8 cellular contexts compared by ENCODE assay signal in genomic region chr7:97872025-97872669, GRCh38. TPM values are rescaled to one million over a fixed set of nuclear protein-coding genes. Genes with fewer than 3 reads are reported as not detected.
A peak's percentile ranks its signal among the peaks of the same experiment; 100 is the strongest.
DNase-seq lines count a peak whose midpoint lies in the region; ATAC-seq and TF ChIP-seq lines count a peak whose summit lies in the region.

ASNS (minus strand) TSS chr7:97872408; CDS start chr7:97869156, 3,252 bp downstream.

- H3K27ac ChIP-seq in A673 (ENCODE audit: low read depth, low read length, poor library complexity, severe bottlenecking) (peak within 1 kb of the TSS; percentile 91), WERI-Rb-1 (peak within 1 kb of the TSS; percentile 89), breast epithelium (peak within 1 kb of the TSS; percentile 76 to 88), iPS-20b (ENCODE audit: low read length) (peak within 1 kb of the TSS; percentile 79), skin epidermis (peak within 1 kb of the TSS in 14 of 21 experiments; percentile 15 to 75 (median 58))

- H3K27me3 ChIP-seq in A673 (replicated peaks; ENCODE audit: insufficient read depth, low read depth, low read length, poor library complexity) (no peaks in the 10 kb centered on the region), WERI-Rb-1 (ENCODE audit: insufficient read depth, low read depth, severe bottlenecking) (no peaks in the 10 kb centered on the region), breast epithelium (no peaks in the 10 kb centered on the region), iPS-20b (ENCODE audit: insufficient read depth, low read length) (peaks cover 19% of the 10 kb centered on the region; the same call in 1 of the 2 replicates)

- BruUV-seq in A673 (replicated peaks; lab: Mats Ljungman, UMichigan), result no TSS peak

- TF ChIP-seq CTCF in A673 (conservative IDR thresholded peaks at IDR 0.05; ENCODE audit: low read depth, low read length) (no peak), WERI-Rb-1 (IDR thresholded peaks at IDR 0.05; ENCODE audit: low read depth, low read length) (no peak), breast epithelium (IDR thresholded peaks at IDR 0.05) (no peak)

- no peak for TF ChIP-seq POLR2A in breast epithelium (IDR thresholded peaks at IDR 0.05)

- CTCF ChIA-PET in A673 (lab: Charles Lee), result no interaction called here

- POLR2A ChIA-PET in A673 (lab: Charles Lee; ENCODE audit: low non-redundant PET), result interaction anchor here (0.6 to 0.7 kb wide), 3 partner anchors 9 to 1784 kb away, joined by 4 read pairs; no protein-coding TSS in a partner anchor

- ATAC-seq in GM18868 (IDR thresholded peaks at IDR 0.05; ENCODE audit: unreplicated experiment), result peak; percentile 99
- peak; percentile 99 for ATAC-seq in HG03103 (IDR thresholded peaks at IDR 0.05; ENCODE audit: low read depth, unreplicated experiment)

- peaks cover 15% of the 10 kb centered on the region for H3K4me1 ChIP-seq in A673 (ENCODE audit: insufficient read depth, low read length, poor library complexity, severe bottlenecking)
- H3K4me1 ChIP-seq in breast epithelium, result no peaks in the 10 kb centered on the region
- H3K4me1 ChIP-seq in iPS-20b (ENCODE audit: insufficient read depth, low read length), result peaks cover 15% of the 10 kb centered on the region; the same call in 1 of the 2 replicates

- intact Hi-C loops in A673 (cut with micrococcal nuclease; ENCODE audit: unreplicated experiment) (no loop called here), breast epithelium (cut with DNase I; ENCODE audit: low total_unique reads) (no loop called here)

- H3K4me3 ChIP-seq in A673 (ENCODE audit: low read depth, low read length, poor library complexity, severe bottlenecking), result peak within 1 kb of the TSS; percentile 73
- peak within 1 kb of the TSS; percentile 84 for H3K4me3 ChIP-seq in WERI-Rb-1 (ENCODE audit: low read depth, low read length)
- peak within 1 kb of the TSS; percentile 67 to 96 (median 85) for H3K4me3 ChIP-seq in breast epithelium
- H3K4me3 ChIP-seq in iPS-20b (ENCODE audit: low read length), result peak within 1 kb of the TSS; percentile 87
- peak within 1 kb of the TSS; percentile 44 to 84 (median 60) for H3K4me3 ChIP-seq in skin epidermis

- H3K9ac ChIP-seq in iPS-20b (ENCODE audit: low read depth, low read length), result peak within 1 kb of the TSS; percentile 90

- peaks cover 24% of the 10 kb centered on the region for H3K36me3 ChIP-seq in A673 (ENCODE audit: insufficient read depth, low read length, poor library complexity, severe bottlenecking)
- H3K36me3 ChIP-seq in WERI-Rb-1, result peaks cover 18% of the 10 kb centered on the region
- H3K36me3 ChIP-seq in breast epithelium, result no peaks in the 10 kb centered on the region
- peaks cover 20% of the 10 kb centered on the region; the same call in 1 of the 2 replicates for H3K36me3 ChIP-seq in iPS-20b (ENCODE audit: insufficient read depth, low read depth, low read length)

- no peaks in the 10 kb centered on the region for H3K9me3 ChIP-seq in A673 (ENCODE audit: low read depth, low read length, poor library complexity, severe bottlenecking)
- no peaks in the 10 kb centered on the region for H3K9me3 ChIP-seq in WERI-Rb-1 (ENCODE audit: severe bottlenecking)
- no peaks in the 10 kb centered on the region for H3K9me3 ChIP-seq in breast epithelium
- H3K9me3 ChIP-seq in iPS-20b (ENCODE audit: insufficient read depth, low read depth, low read length), result no peaks in the 10 kb centered on the region

- DNase-seq in A673 (ENCODE audit: low spot score) (peak; percentile 96), NCI-H2196 (lab: John Stamatoyannopoulos, UW; ENCODE audit: unreplicated experiment) (peak; percentile 94), WERI-Rb-1 (peak; percentile 97), breast epithelium (ENCODE audit: low spot score in 2 of 2) (peak; percentile 84 to 88)

RNA-seq across cellular contexts. Expression of gene ASNS, which starts in this region (rescaled TPM):
- total RNA-seq in A673 (2021), result 104 and 184 TPM in 2 replicates
- total RNA-seq in breast epithelium, result 10 to 100 TPM in 2 of 3 donors, 1 to 10 TPM in 1; 7.0 to 23.3 (median 16.5) TPM

Comparison
In these comparisons a context has a peak if more than half of its experiments do, and no peak if none do; other contexts are left out.
1. Peak in every context shown above with its lines: DNase-seq, ATAC-seq, H3K4me3 ChIP-seq and H3K27ac ChIP-seq.